ENCODE assay signal across 1 cellular context in the genomic region with DNA sequence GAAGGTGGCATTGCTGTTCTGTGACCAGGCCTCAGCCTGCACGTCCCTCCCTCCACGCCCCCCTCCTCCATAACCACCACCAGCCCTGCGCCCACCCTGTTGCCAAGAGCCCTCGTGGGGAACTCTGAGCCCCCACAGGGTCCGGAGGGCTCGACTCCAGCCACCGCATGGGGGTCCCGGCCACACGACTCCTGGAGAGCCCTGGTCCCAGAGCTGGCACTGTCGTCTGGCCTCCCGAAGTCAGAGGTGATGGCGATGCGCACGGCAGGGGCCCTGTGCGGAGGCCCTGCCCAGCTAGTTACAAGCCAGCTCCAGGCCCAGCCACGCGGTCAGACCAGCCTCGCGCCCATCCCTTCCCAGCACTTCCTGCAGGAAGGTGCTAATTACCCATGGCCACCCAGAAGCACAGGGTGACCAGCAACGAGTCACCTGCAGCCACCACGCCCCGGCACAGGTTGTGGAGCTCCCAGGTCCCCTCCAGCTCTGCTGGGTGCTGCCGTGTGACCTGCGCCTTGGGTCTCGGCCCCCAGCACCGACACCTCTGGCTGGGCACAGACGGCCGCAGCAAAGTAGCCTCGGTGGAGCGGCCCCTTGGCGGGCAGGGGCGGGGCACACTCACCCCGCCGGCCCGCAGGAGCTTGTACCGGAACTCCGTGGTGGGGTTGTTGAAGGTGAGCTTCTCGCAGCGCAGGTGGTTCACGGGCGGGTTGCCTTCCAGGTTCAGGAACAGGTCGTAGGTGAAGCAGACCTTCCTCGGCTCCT.
TF ChIP-seq lines count a peak whose summit lies in the region.

No MANE protein-coding gene starts in this region.

TF ChIP-seq in WTC11, 78 proteins besides CTCF, POLR2A, EP300 and RAD21 (continued from another document):
- no peak for TF ChIP-seq ARID4B (CRISPR knock-in tag; IDR thresholded peaks at IDR 0.05; ENCODE audit: borderline replicate concordance)
- no peak for TF ChIP-seq SMAD4 (CRISPR knock-in tag; IDR thresholded peaks at IDR 0.05)
- TF ChIP-seq ZNF425 (CRISPR knock-in tag; conservative IDR thresholded peaks at IDR 0.05), result no peak
- no peak for TF ChIP-seq OVOL2 (CRISPR knock-in tag; IDR thresholded peaks at IDR 0.05; ENCODE audit: borderline replicate concordance)
- no peak for TF ChIP-seq ESRRA (CRISPR knock-in tag; IDR thresholded peaks at IDR 0.05; ENCODE audit: borderline replicate concordance)
- no peak for TF ChIP-seq ZNF671 (CRISPR knock-in tag; IDR thresholded peaks at IDR 0.05)
- no peak for TF ChIP-seq E2F4 (CRISPR knock-in tag; IDR thresholded peaks at IDR 0.05; ENCODE audit: borderline replicate concordance, low read depth)
- no peak for TF ChIP-seq ZBTB21 (CRISPR knock-in tag; IDR thresholded peaks at IDR 0.05; ENCODE audit: borderline replicate concordance)
- no peak for TF ChIP-seq GRHL2 (CRISPR knock-in tag; IDR thresholded peaks at IDR 0.05; ENCODE audit: insufficient replicate concordance, severe bottlenecking)
- no peak for TF ChIP-seq ZNF232 (CRISPR knock-in tag; IDR thresholded peaks at IDR 0.05)
- TF ChIP-seq JAZF1 (CRISPR knock-in tag; IDR thresholded peaks at IDR 0.05), result no peak
- no peak for TF ChIP-seq HMGA2 (CRISPR knock-in tag; IDR thresholded peaks at IDR 0.05)
- no peak for TF ChIP-seq E2F1 (CRISPR knock-in tag; IDR thresholded peaks at IDR 0.05)
- no peak for TF ChIP-seq NFE2L1 (CRISPR knock-in tag; IDR thresholded peaks at IDR 0.05)
- TF ChIP-seq, protein P1, sequence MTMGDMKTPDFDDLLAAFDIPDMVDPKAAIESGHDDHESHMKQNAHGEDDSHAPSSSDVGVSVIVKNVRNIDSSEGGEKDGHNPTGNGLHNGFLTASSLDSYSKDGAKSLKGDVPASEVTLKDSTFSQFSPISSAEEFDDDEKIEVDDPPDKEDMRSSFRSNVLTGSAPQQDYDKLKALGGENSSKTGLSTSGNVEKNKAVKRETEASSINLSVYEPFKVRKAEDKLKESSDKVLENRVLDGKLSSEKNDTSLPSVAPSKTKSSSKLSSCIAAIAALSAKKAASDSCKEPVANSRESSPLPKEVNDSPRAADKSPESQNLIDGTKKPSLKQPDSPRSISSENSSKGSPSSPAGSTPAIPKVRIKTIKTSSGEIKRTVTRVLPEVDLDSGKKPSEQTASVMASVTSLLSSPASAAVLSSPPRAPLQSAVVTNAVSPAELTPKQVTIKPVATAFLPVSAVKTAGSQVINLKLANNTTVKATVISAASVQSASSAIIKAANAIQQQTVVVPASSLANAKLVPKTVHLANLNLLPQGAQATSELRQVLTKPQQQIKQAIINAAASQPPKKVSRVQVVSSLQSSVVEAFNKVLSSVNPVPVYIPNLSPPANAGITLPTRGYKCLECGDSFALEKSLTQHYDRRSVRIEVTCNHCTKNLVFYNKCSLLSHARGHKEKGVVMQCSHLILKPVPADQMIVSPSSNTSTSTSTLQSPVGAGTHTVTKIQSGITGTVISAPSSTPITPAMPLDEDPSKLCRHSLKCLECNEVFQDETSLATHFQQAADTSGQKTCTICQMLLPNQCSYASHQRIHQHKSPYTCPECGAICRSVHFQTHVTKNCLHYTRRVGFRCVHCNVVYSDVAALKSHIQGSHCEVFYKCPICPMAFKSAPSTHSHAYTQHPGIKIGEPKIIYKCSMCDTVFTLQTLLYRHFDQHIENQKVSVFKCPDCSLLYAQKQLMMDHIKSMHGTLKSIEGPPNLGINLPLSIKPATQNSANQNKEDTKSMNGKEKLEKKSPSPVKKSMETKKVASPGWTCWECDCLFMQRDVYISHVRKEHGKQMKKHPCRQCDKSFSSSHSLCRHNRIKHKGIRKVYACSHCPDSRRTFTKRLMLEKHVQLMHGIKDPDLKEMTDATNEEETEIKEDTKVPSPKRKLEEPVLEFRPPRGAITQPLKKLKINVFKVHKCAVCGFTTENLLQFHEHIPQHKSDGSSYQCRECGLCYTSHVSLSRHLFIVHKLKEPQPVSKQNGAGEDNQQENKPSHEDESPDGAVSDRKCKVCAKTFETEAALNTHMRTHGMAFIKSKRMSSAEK (CRISPR knock-in tag; IDR thresholded peaks at IDR 0.05; ENCODE audit: borderline replicate concordance), result no peak
- no peak for TF ChIP-seq NFATC4 (CRISPR knock-in tag; IDR thresholded peaks at IDR 0.05)
